8 cellular contexts compared by ENCODE assay signal in the genomic region with DNA sequence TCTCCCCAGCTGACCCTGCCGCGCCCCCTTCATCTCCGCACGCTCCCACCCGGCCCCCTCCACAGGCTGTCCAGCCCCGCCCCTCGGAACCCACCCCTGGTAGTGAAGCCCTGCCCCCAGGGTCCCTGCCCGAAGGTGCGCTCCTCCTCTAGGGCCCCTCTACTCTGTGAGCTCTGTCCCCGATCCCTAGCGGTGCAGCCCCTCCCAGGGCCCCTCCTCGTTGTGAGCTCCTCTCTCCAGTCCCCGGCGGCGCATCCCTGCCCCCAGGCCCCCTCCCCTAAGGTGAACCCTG. TPM values are rescaled to one million over a fixed set of nuclear protein-coding genes. Genes with fewer than 3 reads are reported as not detected.
DNase-seq lines count a peak whose midpoint lies in the region; ATAC-seq, FAIRE-seq and TF ChIP-seq lines count a peak whose summit lies in the region.

No MANE protein-coding gene starts in this region.

- no peaks in the 10 kb centered on the region for H3K9me3 ChIP-seq in CD8-positive, alpha-beta memory T cell (ENCODE audit: low read length)
- H3K9me3 ChIP-seq in gastroesophageal sphincter: no peaks in the 10 kb centered on the region
- H3K9me3 ChIP-seq in pancreas: no peaks in the 10 kb centered on the region

- TF ChIP-seq CTCF in WTC11 (IDR thresholded peaks at IDR 0.05) (no peak), gastroesophageal sphincter (IDR thresholded peaks at IDR 0.05) (no peak), pancreas (IDR thresholded peaks at IDR 0.05) (no peak), GM13977 (IDR thresholded peaks at IDR 0.05; ENCODE audit: extremely low read depth, insufficient read depth, missing control alignments) (no peak)

- H3K4me3 ChIP-seq in CD8-positive, alpha-beta memory T cell (ENCODE audit: low read length): no peak overlapping the region
- peak overlapping the region; percentile 22 to 60 for H3K4me3 ChIP-seq in gastroesophageal sphincter
- peak overlapping the region in 3 of 4 donors; percentile 8 to 70 (median 58) for H3K4me3 ChIP-seq in pancreas

- in situ Hi-C loops in GM13977 (cut with MboI; ENCODE audit: low pct_unique_long_range_greater_than_20kb, low sequenced_read_pairs, unreplicated experiment): no loop called here

- peak in 1 of 5 donors; percentile 5 for DNase-seq in CD8-positive, alpha-beta memory T cell
- DNase-seq in WTC11 (ENCODE audit: low spot score): no peak
- DNase-seq in pancreas: peak in 5 of 6 donors; percentile 14 to 88 (median 56)
- DNase-seq in dermis blood vessel endothelial cell: no peak
- DNase-seq in HUDEP-2 (lab: John Stamatoyannopoulos, UW; ENCODE audit: unreplicated experiment in 76 of 76): no peak
- DNase-seq in NCI-H524 treated with DMSO at 0.1 percent for 48 hours (lab: John Stamatoyannopoulos, UW): no peak
- no peak for DNase-seq in GM13977 (ENCODE audit: low spot score)

- peak; percentile 68; the same call in 1 of the 2 replicates for ATAC-seq in WTC11
- ATAC-seq in gastroesophageal sphincter: peak; percentile 31
- ATAC-seq in pancreas: peak in 1 of 4 donors; percentile 1

- peaks cover 31 to 51% of the 10 kb centered on the region in 2 donors for H3K27me3 Mint-ChIP-seq in CD8-positive, alpha-beta memory T cell
- peaks cover 69% of the 10 kb centered on the region for H3K27me3 Mint-ChIP-seq in WTC11 (ENCODE audit: low read depth)

- peak overlapping the region; percentile 79 to 88 (median 83) for H3K4me3 Mint-ChIP-seq in CD8-positive, alpha-beta memory T cell
- peak overlapping the region; percentile 82 for H3K4me3 Mint-ChIP-seq in WTC11

- no peaks in the 10 kb centered on the region for H3K9me3 Mint-ChIP-seq in CD8-positive, alpha-beta memory T cell
- H3K9me3 Mint-ChIP-seq in WTC11: peaks cover 13% of the 10 kb centered on the region

- no peaks in the 10 kb centered on the region for H3K36me3 Mint-ChIP-seq in CD8-positive, alpha-beta memory T cell
- no peaks in the 10 kb centered on the region for H3K36me3 Mint-ChIP-seq in WTC11

- TF ChIP-seq EP300 in gastroesophageal sphincter (IDR thresholded peaks at IDR 0.05): no peak

- intact Hi-C loops in pancreas (cut with DNase I): no loop called here

- no peaks in the 10 kb centered on the region for H3K36me3 ChIP-seq in CD8-positive, alpha-beta memory T cell (ENCODE audit: insufficient read depth, low read length)
- no peaks in the 10 kb centered on the region for H3K36me3 ChIP-seq in gastroesophageal sphincter
- no peaks in the 10 kb centered on the region for H3K36me3 ChIP-seq in pancreas

- H3K27me3 ChIP-seq in CD8-positive, alpha-beta memory T cell (ENCODE audit: insufficient read depth, low read length, poor library complexity, severe bottlenecking): peaks cover 8% of the 10 kb centered on the region
- peaks cover 48% of the 10 kb centered on the region for H3K27me3 ChIP-seq in gastroesophageal sphincter
- no peaks in the 10 kb centered on the region for H3K27me3 ChIP-seq in pancreas

- FAIRE-seq in pancreas (lab: Jason Lieb, UNC): no peak

- H3K4me1 Mint-ChIP-seq in CD8-positive, alpha-beta memory T cell: peaks cover 16 to 28% (median 22%) of the 10 kb centered on the region in 3 donors
- H3K4me1 Mint-ChIP-seq in WTC11: peaks cover 7% of the 10 kb centered on the region

- no peak for TF ChIP-seq POLR2A in gastroesophageal sphincter (IDR thresholded peaks at IDR 0.05)

- H3K27ac ChIP-seq in CD8-positive, alpha-beta memory T cell (ENCODE audit: low read depth, low read length): no peak overlapping the region
- H3K27ac ChIP-seq in gastroesophageal sphincter: peak overlapping the region in 1 of 4 donors; percentile 32
- H3K27ac ChIP-seq in pancreas: no peak overlapping the region

- POLR2A ChIA-PET in CD8-positive, alpha-beta memory T cell (lab: Charles Lee): interaction anchor here (1.4 kb wide), 1 partner anchor 22 kb away, joined by 4 read pairs; no protein-coding TSS in a partner anchor
- POLR2A ChIA-PET in WTC11 (lab: Charles Lee): interaction anchor here (1.3 kb wide), 1 partner anchor 35 kb away, joined by 3 read pairs; no protein-coding TSS in a partner anchor

- 0% methylated on average over 3 of the region's 15 CpGs; no CpG with 5 or more reads in 1 of the 2 donors for WGBS in gastroesophageal sphincter (ENCODE audit: low coverage in 1 of 2), 2 donors
- 20 to 22% methylated on average over 15 of the region's 15 CpGs for WGBS in pancreas, 2 donors

- H3K4me1 ChIP-seq in CD8-positive, alpha-beta memory T cell (ENCODE audit: insufficient read depth, low read length): peaks cover 6% of the 10 kb centered on the region
- H3K4me1 ChIP-seq in gastroesophageal sphincter (peaks cover 0 to 26% (median 7%) of the 10 kb centered on the region in 3 donors), pancreas (peaks cover 11 to 14% (median 13%) of the 10 kb centered on the region in 3 donors)

- CTCF ChIA-PET in CD8-positive, alpha-beta memory T cell (lab: Charles Lee): interaction anchor here (1.3 kb wide), 1 partner anchor 10 kb away, joined by 5 read pairs; no protein-coding TSS in a partner anchor
- CTCF ChIA-PET in WTC11 (lab: Charles Lee): interaction anchor here (0.6 to 2.6 kb wide), 17 partner anchors 10 to 1216 kb away, joined by 3 to 28 read pairs (median 4); a partner anchor contains a TSS

- peak overlapping the region in 2 of 8 donors; percentile 25 to 54 for H3K27ac Mint-ChIP-seq in CD8-positive, alpha-beta memory T cell
- no peak overlapping the region for H3K27ac Mint-ChIP-seq in WTC11

TF ChIP-seq in WTC11, 78 proteins besides CTCF, POLR2A, EP300 and RAD21 (continues in another document):
- TF ChIP-seq, protein P1, sequence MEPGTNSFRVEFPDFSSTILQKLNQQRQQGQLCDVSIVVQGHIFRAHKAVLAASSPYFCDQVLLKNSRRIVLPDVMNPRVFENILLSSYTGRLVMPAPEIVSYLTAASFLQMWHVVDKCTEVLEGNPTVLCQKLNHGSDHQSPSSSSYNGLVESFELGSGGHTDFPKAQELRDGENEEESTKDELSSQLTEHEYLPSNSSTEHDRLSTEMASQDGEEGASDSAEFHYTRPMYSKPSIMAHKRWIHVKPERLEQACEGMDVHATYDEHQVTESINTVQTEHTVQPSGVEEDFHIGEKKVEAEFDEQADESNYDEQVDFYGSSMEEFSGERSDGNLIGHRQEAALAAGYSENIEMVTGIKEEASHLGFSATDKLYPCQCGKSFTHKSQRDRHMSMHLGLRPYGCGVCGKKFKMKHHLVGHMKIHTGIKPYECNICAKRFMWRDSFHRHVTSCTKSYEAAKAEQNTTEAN (CRISPR knock-in tag; IDR thresholded peaks at IDR 0.05): no peak
- TF ChIP-seq CREM (CRISPR knock-in tag; IDR thresholded peaks at IDR 0.05) (no peak), SMAD4 (CRISPR knock-in tag; IDR thresholded peaks at IDR 0.05) (no peak), ZNF671 (CRISPR knock-in tag; IDR thresholded peaks at IDR 0.05) (no peak), SOX15 (CRISPR knock-in tag; IDR thresholded peaks at IDR 0.05) (no peak)
- TF ChIP-seq, protein P2, sequence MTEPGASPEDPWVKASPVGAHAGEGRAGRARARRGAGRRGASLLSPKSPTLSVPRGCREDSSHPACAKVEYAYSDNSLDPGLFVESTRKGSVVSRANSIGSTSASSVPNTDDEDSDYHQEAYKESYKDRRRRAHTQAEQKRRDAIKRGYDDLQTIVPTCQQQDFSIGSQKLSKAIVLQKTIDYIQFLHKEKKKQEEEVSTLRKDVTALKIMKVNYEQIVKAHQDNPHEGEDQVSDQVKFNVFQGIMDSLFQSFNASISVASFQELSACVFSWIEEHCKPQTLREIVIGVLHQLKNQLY (CRISPR knock-in tag; IDR thresholded peaks at IDR 0.05): no peak
- TF ChIP-seq, protein P3, sequence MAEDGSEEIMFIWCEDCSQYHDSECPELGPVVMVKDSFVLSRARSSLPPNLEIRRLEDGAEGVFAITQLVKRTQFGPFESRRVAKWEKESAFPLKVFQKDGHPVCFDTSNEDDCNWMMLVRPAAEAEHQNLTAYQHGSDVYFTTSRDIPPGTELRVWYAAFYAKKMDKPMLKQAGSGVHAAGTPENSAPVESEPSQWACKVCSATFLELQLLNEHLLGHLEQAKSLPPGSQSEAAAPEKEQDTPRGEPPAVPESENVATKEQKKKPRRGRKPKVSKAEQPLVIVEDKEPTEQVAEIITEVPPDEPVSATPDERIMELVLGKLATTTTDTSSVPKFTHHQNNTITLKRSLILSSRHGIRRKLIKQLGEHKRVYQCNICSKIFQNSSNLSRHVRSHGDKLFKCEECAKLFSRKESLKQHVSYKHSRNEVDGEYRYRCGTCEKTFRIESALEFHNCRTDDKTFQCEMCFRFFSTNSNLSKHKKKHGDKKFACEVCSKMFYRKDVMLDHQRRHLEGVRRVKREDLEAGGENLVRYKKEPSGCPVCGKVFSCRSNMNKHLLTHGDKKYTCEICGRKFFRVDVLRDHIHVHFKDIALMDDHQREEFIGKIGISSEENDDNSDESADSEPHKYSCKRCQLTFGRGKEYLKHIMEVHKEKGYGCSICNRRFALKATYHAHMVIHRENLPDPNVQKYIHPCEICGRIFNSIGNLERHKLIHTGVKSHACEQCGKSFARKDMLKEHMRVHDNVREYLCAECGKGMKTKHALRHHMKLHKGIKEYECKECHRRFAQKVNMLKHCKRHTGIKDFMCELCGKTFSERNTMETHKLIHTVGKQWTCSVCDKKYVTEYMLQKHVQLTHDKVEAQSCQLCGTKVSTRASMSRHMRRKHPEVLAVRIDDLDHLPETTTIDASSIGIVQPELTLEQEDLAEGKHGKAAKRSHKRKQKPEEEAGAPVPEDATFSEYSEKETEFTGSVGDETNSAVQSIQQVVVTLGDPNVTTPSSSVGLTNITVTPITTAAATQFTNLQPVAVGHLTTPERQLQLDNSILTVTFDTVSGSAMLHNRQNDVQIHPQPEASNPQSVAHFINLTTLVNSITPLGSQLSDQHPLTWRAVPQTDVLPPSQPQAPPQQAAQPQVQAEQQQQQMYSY (CRISPR knock-in tag; IDR thresholded peaks at IDR 0.05): no peak

RNA-seq across cellular contexts. Expression of a gene that starts 0.7 kb away (rescaled TPM):
- not detected for total RNA-seq in CD8-positive, alpha-beta memory T cell
- not detected for polyA plus RNA-seq in CD8-positive, alpha-beta memory T cell
- total RNA-seq in WTC11 (2021) (0.21 to 0.64 TPM (median 0.33 TPM) in 3 replicates), gastroesophageal sphincter (under 1 TPM in 1 of 4 donors, not detected in 3; 0.54 TPM), pancreas (1 to 10 TPM in 3 of 6 donors, under 1 TPM in 3; 0.61 to 1.7 (median 1.1) TPM), dermis blood vessel endothelial cell (not detected in 2 replicates)
- 1 to 10 TPM; 2.1 to 7.4 TPM for polyA plus RNA-seq in pancreas

RNA-seq across cellular contexts. Expression of a gene that starts 18.6 kb away (rescaled TPM):
- total RNA-seq in CD8-positive, alpha-beta memory T cell: 10 to 100 TPM; 20.4 to 21.3 TPM
- 12.3 TPM for polyA plus RNA-seq in CD8-positive, alpha-beta memory T cell
- 7.8 to 9.6 TPM (median 8.7 TPM) in 3 replicates for total RNA-seq in WTC11 (2021)
- 10 to 100 TPM in 2 of 4 donors, 1 to 10 TPM in 2; 4.6 to 14.4 (median 10.1) TPM for total RNA-seq in gastroesophageal sphincter
- 1 to 10 TPM; 1.8 to 6.6 (median 2.6) TPM for total RNA-seq in pancreas
- polyA plus RNA-seq in pancreas: 10 to 100 TPM in 1 of 2 donors, 1 to 10 TPM in 1; 8.4 to 10.3 TPM
- total RNA-seq in dermis blood vessel endothelial cell: 13.7 and 14.3 TPM in 2 replicates

RNA-seq across cellular contexts. Expression of a gene that starts 18.8 kb away (rescaled TPM):
- total RNA-seq in CD8-positive, alpha-beta memory T cell: 10 to 100 TPM; 45.5 to 50.5 TPM
- 36.8 TPM for polyA plus RNA-seq in CD8-positive, alpha-beta memory T cell
- total RNA-seq in WTC11 (2021): 39.1 to 46.9 TPM (median 42.3 TPM) in 3 replicates
- 10 to 100 TPM; 29.3 to 44.0 (median 35.5) TPM for total RNA-seq in gastroesophageal sphincter
- 10 to 100 TPM; 18.4 to 27.8 (median 20.2) TPM for total RNA-seq in pancreas
- polyA plus RNA-seq in pancreas: 10 to 100 TPM in 1 of 2 donors, 1 to 10 TPM in 1; 6.8 to 15.1 TPM
- 25.9 and 30.7 TPM in 2 replicates for total RNA-seq in dermis blood vessel endothelial cell

Comparison
In these comparisons a context has a peak if more than half of its experiments do, and no peak if none do; other contexts are left out.
1. DNase-seq: peak in pancreas (5 of 6); none in WTC11 (single experiment), dermis blood vessel endothelial cell (single experiment), HUDEP-2 (0 of 76), NCI-H524 treated with DMSO at 0.1 percent for 48 hours (single experiment) and GM13977 (single experiment).